ENCODE assay signal across 1 cellular context in genomic region chr1:153505576-153505975, GRCh38.
TF ChIP-seq lines count a peak whose summit lies in the region.

No MANE protein-coding gene starts in this region.

TF ChIP-seq in HepG2, 621 proteins besides CTCF, POLR2A, EP300 and RAD21:
- TF ChIP-seq ATF7 (IDR thresholded peaks at IDR 0.05), result peak; percentile 31; the same call in 1 of the 2 replicates
- no peak for TF ChIP-seq ATF7 (CRISPR knock-in tag; IDR thresholded peaks at IDR 0.05)
- TF ChIP-seq TEAD2 (CRISPR knock-in tag; IDR thresholded peaks at IDR 0.05), result no peak
